Comparison of ENCODE assay signal across 17 cellular contexts in genomic region chr17:74782571-74782970, GRCh38. TPM values are rescaled to one million over a fixed set of nuclear protein-coding genes. Genes with fewer than 3 reads are reported as not detected.
A peak's percentile ranks its signal among the peaks of the same experiment; 100 is the strongest.
DNase-seq lines count a peak whose midpoint lies in the region; ATAC-seq and TF ChIP-seq lines count a peak whose summit lies in the region.
"Had no signal": no experiment of that assay in that cellular context is flagged by ENCODE, and none has a peak within 500 bp of the region (broad histone marks: within the 10 kb centered on the region; RNA-seq: fewer than 3 reads in every experiment).

No MANE protein-coding gene starts in this region.

- 82 to 100% methylated on average over 2 to 3 of the region's 5 CpGs for WGBS in gastroesophageal sphincter (ENCODE audit: low coverage in 1 of 2), 2 donors

- no peak for DNase-seq in activated T-cell treated with anti-CD3 and anti-CD28 coated beads, Interleukin-2, amount 50 U/mL, for 24 hours
- no peak for DNase-seq in activated T-cell treated with anti-CD3 and anti-CD28 coated beads, Interleukin-2, amount 50 U/mL, for 48 hours
- DNase-seq in CD4-positive, alpha-beta memory T cell = no peak
- DNase-seq in osteoblast (ENCODE audit: insufficient read length, low spot score, missing footprints) (peak; percentile 92), NCI-H2227 (lab: John Stamatoyannopoulos, UW; ENCODE audit: unreplicated experiment) (no peak)
- DNase-seq in activated CD4-positive, alpha-beta T cell treated with anti-CD3 and anti-CD28 coated beads, Interleukin-2, amount 50 U/mL, for 4 hours = no peak
- DNase-seq: DMS79, NCI-H1436, NCI-H2029 treated with DMSO at 0.1 percent for 48 hours, NCI-H510A treated with DMSO at 0.1 percent for 48 hours, NCI-H82, PC-9 had no signal

- POLR2A ChIA-PET in CD4-positive, alpha-beta memory T cell (lab: Charles Lee; ENCODE audit: partially characterized antibody) = interaction anchor here (1.9 kb wide), 1 partner anchor 8 kb away, joined by 7 read pairs; no protein-coding TSS in a partner anchor

- no peaks in the 10 kb centered on the region for H3K27me3 ChIP-seq in CD4-positive, alpha-beta memory T cell (ENCODE audit: insufficient read depth, low read length)
- H3K27me3 ChIP-seq in osteoblast (ENCODE audit: insufficient read depth, low read length) (no peaks in the 10 kb centered on the region), gastroesophageal sphincter (no peaks in the 10 kb centered on the region)

- no peaks in the 10 kb centered on the region for H3K27me3 Mint-ChIP-seq in activated T-cell treated with anti-CD3 and anti-CD28 coated beads, Interleukin-2, amount 50 U/mL, for 24 hours
- no peaks in the 10 kb centered on the region for H3K27me3 Mint-ChIP-seq in CD4-positive, alpha-beta memory T cell

- TF ChIP-seq POLR2A in gastroesophageal sphincter (IDR thresholded peaks at IDR 0.05) = no peak

- CTCF ChIA-PET in CD4-positive, alpha-beta memory T cell (lab: Charles Lee; ENCODE audit: partially characterized antibody) = interaction anchor here (1.2 to 13.9 kb wide), 5 partner anchors 10 to 125 kb away, joined by 3 to 181 read pairs (median 11); no protein-coding TSS in a partner anchor

- peak overlapping the region; percentile 72 for H3K27ac Mint-ChIP-seq in activated T-cell treated with anti-CD3 and anti-CD28 coated beads, Interleukin-2, amount 50 U/mL, for 24 hours
- H3K27ac Mint-ChIP-seq in CD4-positive, alpha-beta memory T cell = peak overlapping the region; percentile 42 to 98 (median 94)

- no peak overlapping the region for H3K4me3 ChIP-seq in CD4-positive, alpha-beta memory T cell (ENCODE audit: low read length in 2 of 2)
- no peak overlapping the region for H3K4me3 ChIP-seq in osteoblast (ENCODE audit: insufficient read depth, low read length)
- H3K4me3 ChIP-seq in gastroesophageal sphincter = no peak overlapping the region
- H3K4me3 ChIP-seq: PC-9 had no signal

- H3K4me3 Mint-ChIP-seq in activated T-cell treated with anti-CD3 and anti-CD28 coated beads, Interleukin-2, amount 50 U/mL, for 24 hours = no peak overlapping the region
- H3K4me3 Mint-ChIP-seq in CD4-positive, alpha-beta memory T cell = peak overlapping the region in 2 of 8 donors; percentile 25 to 26

- H3K79me2 ChIP-seq in osteoblast (ENCODE audit: insufficient read depth, low read length) = peaks cover 29% of the 10 kb centered on the region

- no peak for TF ChIP-seq EP300 in gastroesophageal sphincter (IDR thresholded peaks at IDR 0.05)

- peaks cover 31% of the 10 kb centered on the region for H4K20me1 ChIP-seq in osteoblast (ENCODE audit: insufficient read depth, low read length)

- H3K9me3 Mint-ChIP-seq in activated T-cell treated with anti-CD3 and anti-CD28 coated beads, Interleukin-2, amount 50 U/mL, for 24 hours = no peaks in the 10 kb centered on the region
- H3K9me3 Mint-ChIP-seq in CD4-positive, alpha-beta memory T cell = no peaks in the 10 kb centered on the region

- no peak for ATAC-seq in gastroesophageal sphincter
- ATAC-seq: HepG2 had no signal

- intact Hi-C loops in CD4-positive, alpha-beta memory T cell (cut with micrococcal nuclease) = no loop called here

- H2AFZ ChIP-seq in osteoblast (ENCODE audit: low read length) = no peak overlapping the region
- H2AFZ ChIP-seq: PC-9 had no signal

- H3K4me1 Mint-ChIP-seq in activated T-cell treated with anti-CD3 and anti-CD28 coated beads, Interleukin-2, amount 50 U/mL, for 24 hours (ENCODE audit: low read depth) = peaks cover 75% of the 10 kb centered on the region
- H3K4me1 Mint-ChIP-seq in CD4-positive, alpha-beta memory T cell = peaks cover 52 to 83% (median 67%) of the 10 kb centered on the region in 4 donors

- no peak overlapping the region for H3K27ac ChIP-seq in CD4-positive, alpha-beta memory T cell (ENCODE audit: low read depth, low read length)
- H3K27ac ChIP-seq in angular gyrus (ENCODE audit: low read depth, low read length) (peak overlapping the region; percentile 79), osteoblast (ENCODE audit: low read depth, low read length) (no peak overlapping the region), gastroesophageal sphincter (no peak overlapping the region)
- H3K27ac ChIP-seq: KMS-11, PC-9 had no signal

- no peak overlapping the region for H3K4me2 ChIP-seq in osteoblast (ENCODE audit: insufficient read depth, low read length)
- H3K4me2 ChIP-seq: KMS-11, PC-9 had no signal

- peaks cover 13% of the 10 kb centered on the region for H3K36me3 ChIP-seq in CD4-positive, alpha-beta memory T cell (ENCODE audit: insufficient read depth, low read length)
- H3K36me3 ChIP-seq in osteoblast (ENCODE audit: insufficient read depth, low read length) (peaks cover 45% of the 10 kb centered on the region), gastroesophageal sphincter (peaks cover 0 to 58% of the 10 kb centered on the region in 2 donors)

- no peaks in the 10 kb centered on the region for H3K9me3 ChIP-seq in CD4-positive, alpha-beta memory T cell (ENCODE audit: control insufficient read depth in 1 of 2, low read length in 2 of 2)
- H3K9me3 ChIP-seq in osteoblast (ENCODE audit: low read depth, low read length) (no peaks in the 10 kb centered on the region), gastroesophageal sphincter (no peaks in the 10 kb centered on the region)

- H3K4me1 ChIP-seq in CD4-positive, alpha-beta memory T cell (ENCODE audit: insufficient read depth, low read length) = peaks cover 61% of the 10 kb centered on the region
- H3K4me1 ChIP-seq in osteoblast (ENCODE audit: insufficient read depth, low read length) (peaks cover 6% of the 10 kb centered on the region), gastroesophageal sphincter (peaks cover 0 to 2% (median 0%) of the 10 kb centered on the region in 3 donors)

- H3K36me3 Mint-ChIP-seq in activated T-cell treated with anti-CD3 and anti-CD28 coated beads, Interleukin-2, amount 50 U/mL, for 24 hours (ENCODE audit: low read depth) = peaks cover 63% of the 10 kb centered on the region
- H3K36me3 Mint-ChIP-seq in CD4-positive, alpha-beta memory T cell = peaks cover 12 to 30% of the 10 kb centered on the region in 2 donors

- TF ChIP-seq CTCF in osteoblast (IDR thresholded peaks at IDR 0.05; ENCODE audit: extremely low read depth, low read depth, low read length) (no peak), gastroesophageal sphincter (IDR thresholded peaks at IDR 0.05) (no peak)

RNA-seq across cellular contexts. Expression of gene NAT9, which starts 6.4 kb away (rescaled TPM):
- total RNA-seq in CD4-positive, alpha-beta memory T cell = 10 to 100 TPM; 60.0 to 70.3 TPM
- 10 to 100 TPM; 11.9 to 19.1 TPM for polyA plus RNA-seq in CD4-positive, alpha-beta memory T cell
- 33.0 and 35.1 TPM in 2 replicates for total RNA-seq in osteoblast
- total RNA-seq in gastroesophageal sphincter = 10 to 100 TPM; 21.7 to 34.7 (median 26.3) TPM

RNA-seq across cellular contexts. Expression of gene NHERF1, which starts 34.1 kb away (rescaled TPM):
- total RNA-seq in CD4-positive, alpha-beta memory T cell = 100 to 1,000 TPM; 202 to 209 TPM
- polyA plus RNA-seq in CD4-positive, alpha-beta memory T cell = 100 to 1,000 TPM; 324 to 448 TPM
- 15.9 and 22.1 TPM in 2 replicates for total RNA-seq in osteoblast
- total RNA-seq in gastroesophageal sphincter = 10 to 100 TPM; 10.3 to 25.7 (median 19.9) TPM

RNA-seq across cellular contexts. Expression of gene RAB37, which starts 45.5 kb away (rescaled TPM):
- total RNA-seq in CD4-positive, alpha-beta memory T cell = 10 to 100 TPM; 23.2 to 25.9 TPM
- polyA plus RNA-seq in CD4-positive, alpha-beta memory T cell = 10 to 100 TPM; 47.8 to 52.3 TPM
- total RNA-seq in osteoblast (under 0.01 and 0.36 TPM in 2 replicates), gastroesophageal sphincter (1 to 10 TPM; 1.2 to 5.1 (median 2.0) TPM)
- total RNA-seq: M059J, PC-9 had no signal
